12 cellular contexts compared by ENCODE assay signal in genomic region chr11:57484141-57484710, GRCh38. TPM values are rescaled to one million over a fixed set of nuclear protein-coding genes. Genes with fewer than 3 reads are reported as not detected.
A peak's percentile ranks its signal among the peaks of the same experiment; 100 is the strongest.
DNase-seq lines count a peak whose midpoint lies in the region; ATAC-seq and TF ChIP-seq lines count a peak whose summit lies in the region.
"Had no signal": no experiment of that assay in that cellular context is flagged by ENCODE, and none has a peak within 500 bp of the region (broad histone marks: within the 10 kb centered on the region; RNA-seq: fewer than 3 reads in every experiment).

No MANE protein-coding gene starts in this region.

- no peak for TF ChIP-seq CTCF in GM10248 (IDR thresholded peaks at IDR 0.05; ENCODE audit: control extremely low read depth, extremely low read depth, low read depth, missing control alignments)
- no peak for TF ChIP-seq CTCF in transverse colon (IDR thresholded peaks at IDR 0.05)

- H3K36me3 ChIP-seq in transverse colon: peaks cover 0 to 8% (median 0%) of the 10 kb centered on the region in 4 donors

- CTCF ChIA-PET in GM10248 (lab: Yijun Ruan, JAX): interaction anchor here (0.8 to 9.2 kb wide), 18 partner anchors 8 to 172 kb away, joined by 3 to 200 read pairs (median 4); partner anchors contain the start of gene RTN4RL2

- POLR2A ChIA-PET in GM10248 (lab: Yijun Ruan, JAX): no interaction called here

- in situ Hi-C loops in transverse colon (cut with MboI; ENCODE audit: low pct_ligation_motif_present in 1 of 4, low pct_unique_long_range_greater_than_20kb in 1 of 4, low sequenced_read_pairs in 3 of 4): loop anchor here in 2 of 4 donors (25.0 kb wide), 1 partner anchor 147 kb away; the partner anchor contains the start of genes P2RX3 (in 2 of the 2) and SSRP1 (in 2 of the 2)

- peaks cover 24% of the 10 kb centered on the region for H3K27me3 ChIP-seq in transverse colon

- peak; percentile 60 for ATAC-seq in GM21381 (IDR thresholded peaks at IDR 0.05; ENCODE audit: unreplicated experiment)
- ATAC-seq in HG03196 (IDR thresholded peaks at IDR 0.05; ENCODE audit: unreplicated experiment): peak; percentile 47
- ATAC-seq in GM18873 (IDR thresholded peaks at IDR 0.05; ENCODE audit: low FRiP score, unreplicated experiment): no peak

- 60 to 78% methylated on average over 4 to 7 of the region's 7 CpGs for WGBS in transverse colon (ENCODE audit: low coverage in 1 of 2), 2 donors

- peak; percentile 73 for DNase-seq in GM10248 (ENCODE audit: extremely low spot score)
- peak; percentile 4 for DNase-seq in SIG-M5 (lab: John Stamatoyannopoulos, UW)
- DNase-seq in NCI-H1694 treated with DMSO at 0.1 percent for 48 hours (lab: John Stamatoyannopoulos, UW): no peak
- no peak for DNase-seq in transverse colon
- DNase-seq in HT-29 (ENCODE audit: low spot score): no peak
- DNase-seq: mesenchymal stem cell; stimulated activated naive CD4-positive, alpha-beta T cell treated with Interleukin-2 at 50 U/mL for 16 hours had no signal

- no peak for TF ChIP-seq POLR2A in transverse colon (IDR thresholded peaks at IDR 0.05)

- TF ChIP-seq EP300 in transverse colon (IDR thresholded peaks at IDR 0.05; ENCODE audit: low read depth): no peak

- H3K27ac ChIP-seq in transverse colon: no peak overlapping the region
- H3K27ac ChIP-seq: KMS-11 had no signal

- no peaks in the 10 kb centered on the region for H3K9me3 ChIP-seq in transverse colon

- no peak overlapping the region for H3K4me3 ChIP-seq in transverse colon

- intact Hi-C loops in transverse colon (cut with DNase I; ENCODE audit: low total_unique reads): no loop called here

- peaks cover 11 to 13% (median 12%) of the 10 kb centered on the region in 4 donors for H3K4me1 ChIP-seq in transverse colon

RNA-seq across cellular contexts. Expression of gene RTN4RL2, which starts 23.9 kb away (rescaled TPM):
- under 1 TPM in 1 of 4 donors, not detected in 3; 0.48 TPM for total RNA-seq in transverse colon
- 0.79 and 1.1 TPM in 2 replicates for total RNA-seq in HT-29 (2014; rRNA removed; shearing (Covaris generic))
- total RNA-seq: skeletal muscle tissue had no signal

RNA-seq across cellular contexts. Expression of gene SLC43A1, which starts 31.3 kb away (rescaled TPM):
- 10 to 100 TPM in 3 of 4 donors, 1 to 10 TPM in 1; 7.5 to 30.4 (median 15.2) TPM for total RNA-seq in transverse colon
- 47.7 and 60.8 TPM in 2 replicates for total RNA-seq in HT-29 (2014; rRNA removed; shearing (Covaris generic))

RNA-seq across cellular contexts. Expression of gene TIMM10, which starts 46.3 kb away (rescaled TPM):
- 10 to 100 TPM in 2 of 4 donors, 1 to 10 TPM in 1, not detected in 1; 1.6 to 36.8 (median 34.0) TPM for total RNA-seq in transverse colon
- total RNA-seq in HT-29 (2014; rRNA removed; shearing (Covaris generic)): 133 and 143 TPM in 2 replicates

RNA-seq across cellular contexts. Expression of gene SMTNL1, which starts 53.2 kb away (rescaled TPM):
- total RNA-seq in transverse colon: not detected
- total RNA-seq in HT-29 (2014; rRNA removed; shearing (Covaris generic)): not detected in 2 replicates

RNA-seq across cellular contexts. Expression of gene SLC43A3, which starts 57.3 kb away (rescaled TPM):
- total RNA-seq in transverse colon: 10 to 100 TPM in 3 of 4 donors, 1 to 10 TPM in 1; 6.0 to 35.9 (median 19.4) TPM
- not detected in 2 replicates for total RNA-seq in HT-29 (2014; rRNA removed; shearing (Covaris generic))

Comparison
In these comparisons a context has a peak if more than half of its experiments do, and no peak if none do; other contexts are left out.
1. DNase-seq: peak in GM10248 (single experiment) and SIG-M5 (single experiment); none in NCI-H1694 treated with DMSO at 0.1 percent for 48 hours (single experiment), transverse colon (single experiment) and HT-29 (single experiment).